In genomic region chr3:38560284-38560683, GRCh38 we compare ENCODE assay signal across 19 cellular contexts.
DNase-seq lines count a peak whose midpoint lies in the region; ATAC-seq and TF ChIP-seq lines count a peak whose summit lies in the region.
"Had no signal": no experiment of that assay in that cellular context is flagged by ENCODE, and none has a peak within 500 bp of the region (broad histone marks: within the 10 kb centered on the region; RNA-seq: fewer than 3 reads in every experiment).

No MANE protein-coding gene starts in this region.

- no peak overlapping the region for H3K4me2 ChIP-seq in HCT116 (ENCODE audit: low read length)

- H3K9me3 Mint-ChIP-seq in endodermal cell = no peaks in the 10 kb centered on the region
- peaks cover 3% of the 10 kb centered on the region for H3K9me3 Mint-ChIP-seq in progenitor cell of endocrine pancreas (ENCODE audit: low read depth)
- peaks cover 0 to 3% (median 0%) of the 10 kb centered on the region in 9 donors for H3K9me3 Mint-ChIP-seq in naive thymus-derived CD8-positive, alpha-beta T cell
- H3K9me3 Mint-ChIP-seq: central memory CD8-positive, alpha-beta T cell; stimulated activated naive B cell treated with anti-CD40 and anti-IgM and Interleukin-4, amounts not matched to agents 10 μg/mL and 1 μg/mL and 100 μg/mL, for 72 hours had no signal

- H3K9me3 ChIP-seq in HCT116 (ENCODE audit: control insufficient read depth in 1 of 2, insufficient read depth in 1 of 2, low read depth in 1 of 2, low read length in 2 of 2) (no peaks in the 10 kb centered on the region), endodermal cell (ENCODE audit: control insufficient read depth, low read length) (no peaks in the 10 kb centered on the region), suprapubic skin (no peaks in the 10 kb centered on the region)
- H3K9me3 ChIP-seq: esophagus squamous epithelium, right atrium auricular region, tibial artery had no signal

- H3K9ac ChIP-seq in HCT116 (ENCODE audit: low read length) (no peak overlapping the region), endodermal cell (ENCODE audit: extremely low read depth, low read length, poor library complexity, severe bottlenecking) (no peak overlapping the region)

- no peaks in the 10 kb centered on the region for H3K4me1 ChIP-seq in HCT116 (ENCODE audit: control insufficient read depth in 1 of 2, insufficient read depth in 2 of 2, low read length in 2 of 2)
- no peaks in the 10 kb centered on the region for H3K4me1 ChIP-seq in endodermal cell (ENCODE audit: control insufficient read depth, insufficient read depth, low read length)
- H3K4me1 ChIP-seq in suprapubic skin = no peaks in the 10 kb centered on the region
- H3K4me1 ChIP-seq: esophagus squamous epithelium, right atrium auricular region, tibial artery had no signal

- no TSS peak for BruUV-seq in HCT116 (replicated peaks; lab: Mats Ljungman, UMichigan)

- H3K36me3 Mint-ChIP-seq in endodermal cell (ENCODE audit: low read depth) = no peaks in the 10 kb centered on the region
- no peaks in the 10 kb centered on the region for H3K36me3 Mint-ChIP-seq in progenitor cell of endocrine pancreas (ENCODE audit: insufficient read depth)
- H3K36me3 Mint-ChIP-seq in naive thymus-derived CD8-positive, alpha-beta T cell = no peaks in the 10 kb centered on the region
- H3K36me3 Mint-ChIP-seq: stimulated activated naive B cell treated with anti-CD40 and anti-IgM and Interleukin-4, amounts not matched to agents 10 μg/mL and 1 μg/mL and 100 μg/mL, for 72 hours had no signal

- TF ChIP-seq CTCF in GM12865 (IDR thresholded peaks at IDR 0.05; ENCODE audit: insufficient read depth, low read depth, low read length, missing control alignments) (peak; percentile 28), HCT116 (IDR thresholded peaks at IDR 0.05 in 2 of 3, conservative IDR thresholded peaks at IDR 0.05 in 1 of 3; ENCODE audit: borderline replicate concordance in 1 of 3, insufficient read depth in 1 of 3, low read depth in 2 of 3, low read length in 2 of 3) (peak in 2 of 3 experiments; percentile 35 to 38; a peak in 4 of 6 replicates), endodermal cell (conservative IDR thresholded peaks at IDR 0.05) (peak; percentile 58), retinal pigment epithelial cell (conservative IDR thresholded peaks at IDR 0.05; ENCODE audit: low read depth, low read length) (peak; percentile 8), suprapubic skin (IDR thresholded peaks at IDR 0.05) (no peak), progenitor cell of endocrine pancreas (IDR thresholded peaks at IDR 0.05; ENCODE audit: unreplicated experiment) (no peak)

- TF ChIP-seq RAD21 in HCT116 (IDR thresholded peaks at IDR 0.05; ENCODE audit: low read depth) = no peak

- TF ChIP-seq EP300 in suprapubic skin (IDR thresholded peaks at IDR 0.05) = no peak

- H3K36me3 ChIP-seq in HCT116 (ENCODE audit: control insufficient read depth in 1 of 2, insufficient read depth in 2 of 2, low read length in 2 of 2) = no peaks in the 10 kb centered on the region; a peak in 1 of 4 replicates
- no peaks in the 10 kb centered on the region for H3K36me3 ChIP-seq in endodermal cell (ENCODE audit: control insufficient read depth, insufficient read depth, low read length)
- H3K36me3 ChIP-seq in suprapubic skin = no peaks in the 10 kb centered on the region
- H3K36me3 ChIP-seq: esophagus squamous epithelium, tibial artery had no signal

- ATAC-seq in HCT116 = peak; percentile 63
- no peak for ATAC-seq in naive thymus-derived CD8-positive, alpha-beta T cell
- ATAC-seq: stimulated activated naive B cell treated with anti-CD40 and anti-IgM and Interleukin-4, amounts not matched to agents 10 μg/mL and 1 μg/mL and 100 μg/mL, for 72 hours had no signal

- H3K27ac Mint-ChIP-seq in endodermal cell (no peak overlapping the region), progenitor cell of endocrine pancreas (no peak overlapping the region)
- H3K27ac Mint-ChIP-seq in naive thymus-derived CD8-positive, alpha-beta T cell = no peak overlapping the region
- H3K27ac Mint-ChIP-seq: stimulated activated naive B cell treated with anti-CD40 and anti-IgM and Interleukin-4, amounts not matched to agents 10 μg/mL and 1 μg/mL and 100 μg/mL, for 72 hours had no signal

- WGBS in endodermal cell (ENCODE audit: insufficient coverage in 1 of 2, insufficient read length in 1 of 2), 2 experiments = 90 to 92% methylated on average over 2 to 6 of the region's 6 CpGs
- 100% methylated on average over 2 of the region's 6 CpGs for WGBS in suprapubic skin

- intact Hi-C loops in HCT116 (cut with micrococcal nuclease) = no loop called here

- POLR2A ChIA-PET in HCT116 (lab: Charles Lee) = no interaction called here
- POLR2A ChIA-PET in naive thymus-derived CD8-positive, alpha-beta T cell (lab: Charles Lee) = no interaction called here

- DNase-seq in GM12865 (ENCODE audit: low read depth) (no peak), HCT116 (ENCODE audit: low read depth, low spot score) (no peak), endodermal cell (peak; percentile 57), retinal pigment epithelial cell (ENCODE audit: low read depth) (no peak), suprapubic skin (ENCODE audit: low spot score in 2 of 2) (no peak), progenitor cell of endocrine pancreas (ENCODE audit: low spot score, unreplicated experiment) (no peak)
- no peak for DNase-seq in naive thymus-derived CD8-positive, alpha-beta T cell
- DNase-seq: activated gamma-delta T cell; amniotic stem cell; esophagus squamous epithelium; NCI-H187 treated with DMSO at 0.1 percent for 48 hours; NCI-H2227 treated with DMSO at 0.1 percent for 48 hours; nucleus accumbens; stimulated activated naive B cell treated with anti-CD40 and anti-IgM and Interleukin-4, amounts not matched to agents 10 μg/mL and 1 μg/mL and 100 μg/mL, for 72 hours; T-helper 9 cell; tibial artery had no signal

- H3K79me2 ChIP-seq in HCT116 (ENCODE audit: insufficient read depth, low read length) = no peaks in the 10 kb centered on the region

- no peak overlapping the region for H3K4me3 Mint-ChIP-seq in endodermal cell
- no peak overlapping the region for H3K4me3 Mint-ChIP-seq in progenitor cell of endocrine pancreas (ENCODE audit: low read depth)
- no peak overlapping the region for H3K4me3 Mint-ChIP-seq in naive thymus-derived CD8-positive, alpha-beta T cell
- H3K4me3 Mint-ChIP-seq: central memory CD8-positive, alpha-beta T cell; stimulated activated naive B cell treated with anti-CD40 and anti-IgM and Interleukin-4, amounts not matched to agents 10 μg/mL and 1 μg/mL and 100 μg/mL, for 72 hours had no signal

- CTCF ChIA-PET in HCT116 (lab: Charles Lee) = no interaction called here

- no peak overlapping the region for H2AFZ ChIP-seq in HCT116 (ENCODE audit: low read depth, low read length, poor library complexity, severe bottlenecking)

- H3K4me3 ChIP-seq in GM12865 (ENCODE audit: low read depth, low read length) (no peak overlapping the region), HCT116 (replicated peaks in 1 of 2; ENCODE audit: low read depth in 1 of 2, low read length in 2 of 2) (no peak overlapping the region), endodermal cell (ENCODE audit: low read length) (no peak overlapping the region), retinal pigment epithelial cell (ENCODE audit: low read length) (no peak overlapping the region), suprapubic skin (no peak overlapping the region)
- H3K4me3 ChIP-seq: esophagus squamous epithelium, right atrium auricular region, tibial artery had no signal

- RAD21 ChIA-PET in HCT116 (lab: Charles Lee; ENCODE audit: low non-redundant PET in 1 of 2, low total read pairs in 2 of 2, uncharacterized antibody in 2 of 2, unreplicated experiment in 2 of 2) = no interaction called here

- H3K4me1 Mint-ChIP-seq in endodermal cell = no peaks in the 10 kb centered on the region
- no peaks in the 10 kb centered on the region for H3K4me1 Mint-ChIP-seq in progenitor cell of endocrine pancreas (ENCODE audit: low read depth)
- peaks cover 0 to under 1% (median 0%) of the 10 kb centered on the region in 4 donors for H3K4me1 Mint-ChIP-seq in naive thymus-derived CD8-positive, alpha-beta T cell
- H3K4me1 Mint-ChIP-seq: central memory CD8-positive, alpha-beta T cell; stimulated activated naive B cell treated with anti-CD40 and anti-IgM and Interleukin-4, amounts not matched to agents 10 μg/mL and 1 μg/mL and 100 μg/mL, for 72 hours had no signal

- H3K27me3 Mint-ChIP-seq in endodermal cell (ENCODE audit: insufficient read depth) (no peaks in the 10 kb centered on the region), progenitor cell of endocrine pancreas (no peaks in the 10 kb centered on the region)
- peaks cover 0 to 5% (median 0%) of the 10 kb centered on the region in 5 donors for H3K27me3 Mint-ChIP-seq in naive thymus-derived CD8-positive, alpha-beta T cell

- H3K9me2 ChIP-seq in HCT116 (ENCODE audit: insufficient read depth) = no peaks in the 10 kb centered on the region

- TF ChIP-seq POLR2A in HCT116 (IDR thresholded peaks at IDR 0.05; ENCODE audit: borderline replicate concordance, extremely low read depth, insufficient read depth, insufficient read length) (no peak), suprapubic skin (IDR thresholded peaks at IDR 0.05) (no peak)

- H3K27me3 ChIP-seq in HCT116 (ENCODE audit: insufficient read depth, low read length) (no peaks in the 10 kb centered on the region), endodermal cell (ENCODE audit: control insufficient read depth, insufficient read depth, low read length, poor library complexity, severe bottlenecking) (no peaks in the 10 kb centered on the region), suprapubic skin (no peaks in the 10 kb centered on the region)
- H3K27me3 ChIP-seq: esophagus squamous epithelium, right atrium auricular region, tibial artery had no signal

- no peak overlapping the region for H3K27ac ChIP-seq in HCT116 (ENCODE audit: low read depth, low read length)
- no peak overlapping the region for H3K27ac ChIP-seq in endodermal cell (ENCODE audit: low read depth, low read length)
- no peak overlapping the region for H3K27ac ChIP-seq in suprapubic skin
- H3K27ac ChIP-seq: esophagus squamous epithelium, HL-60, right atrium auricular region, tibial artery had no signal

- no peaks in the 10 kb centered on the region for H4K20me1 ChIP-seq in HCT116 (ENCODE audit: insufficient read depth)

TF ChIP-seq in HCT116, 20 proteins besides CTCF, POLR2A, EP300 and RAD21 (continues in another document):
- TF ChIP-seq YY1 (IDR thresholded peaks at IDR 0.05; ENCODE audit: extremely low read depth, insufficient replicate concordance, low read depth, low read length) (no peak), JUND (IDR thresholded peaks at IDR 0.05) (no peak)

Comparison
In these comparisons a context has a peak if more than half of its experiments do, and no peak if none do; other contexts are left out.
1. CTCF ChIP-seq: peak in GM12865 (single experiment), HCT116 (2 of 3), endodermal cell (single experiment) and retinal pigment epithelial cell (single experiment); none in suprapubic skin (0 of 2) and progenitor cell of endocrine pancreas (single experiment).